Comparison of ENCODE assay signal across 21 cellular contexts in genomic region chr17:13631541-13631940, GRCh38. TPM values are rescaled to one million over a fixed set of nuclear protein-coding genes. Genes with fewer than 3 reads are reported as not detected.
DNase-seq lines count a peak whose midpoint lies in the region; ATAC-seq, FAIRE-seq and TF ChIP-seq lines count a peak whose summit lies in the region.
"Had no signal": no experiment of that assay in that cellular context is flagged by ENCODE, and none has a peak within 500 bp of the region (broad histone marks: within the 10 kb centered on the region; RNA-seq: fewer than 3 reads in every experiment).

No MANE protein-coding gene starts in this region.

- CTCF ChIA-PET in PC-3 (lab: Charles Lee) = no interaction called here

- TF ChIP-seq CTCF in PC-3 (conservative IDR thresholded peaks at IDR 0.05; ENCODE audit: low read depth, low read length) (no peak), bronchial epithelial cell (IDR thresholded peaks at IDR 0.05; ENCODE audit: insufficient read depth, low read length, severe bottlenecking) (no peak)

- H3K4me1 ChIP-seq in PC-3 (ENCODE audit: insufficient read depth, low read length) = peaks cover 17% of the 10 kb centered on the region
- H3K4me1 ChIP-seq: HAP-1 had no signal

- H3K9me3 ChIP-seq in PC-3 (ENCODE audit: low read length) = no peaks in the 10 kb centered on the region
- H3K9me3 ChIP-seq: HAP-1, MG63 had no signal

- H3K36me3 ChIP-seq in PC-3 (ENCODE audit: low read depth, low read length) (no peaks in the 10 kb centered on the region), bronchial epithelial cell (ENCODE audit: control insufficient read depth, insufficient read depth, low read length) (no peaks in the 10 kb centered on the region)
- H3K36me3 ChIP-seq: HAP-1, MG63 had no signal

- no peak overlapping the region for H3K4me2 ChIP-seq in PC-3 (ENCODE audit: low read length)
- H3K4me2 ChIP-seq: GM23338 had no signal

- ATAC-seq in PC-3 (no peak), GM21360 (IDR thresholded peaks at IDR 0.05; ENCODE audit: unreplicated experiment) (no peak)
- ATAC-seq: GM23338, Panc1 had no signal

- DNase-seq in HCEC 1CT (peak; percentile 27), PC-3 (peak; percentile 50), bronchial epithelial cell (ENCODE audit: low read depth) (peak; percentile 47), myocyte (ENCODE audit: low read depth) (peak; percentile 18), MV-4-11 (lab: John Stamatoyannopoulos, UW) (no peak), DMS53 treated with DMSO at 0.1 percent for 48 hours (lab: John Stamatoyannopoulos, UW; ENCODE audit: unreplicated experiment) (no peak)
- DNase-seq in stimulated activated CD4-positive, alpha-beta T cell treated with anti-CD3 and anti-CD28 coated beads, Interleukin-12 subunit alpha, Interleukin-12 subunit beta, amount 100 ng/mL, for 4 hours = no peak
- DNase-seq: Calu3, DND-41, Karpas-422, MG63, NCI-H2029, NCI-H526 treated with DMSO at 0.1 percent for 48 hours, SIG-M5 had no signal

- no peaks in the 10 kb centered on the region for H4K20me1 ChIP-seq in PC-3 (ENCODE audit: low read length)

- FAIRE-seq in bronchial epithelial cell (lab: Jason Lieb, UNC) = no peak
- FAIRE-seq: GM18507 had no signal

- H3K27ac ChIP-seq in PC-3 (ENCODE audit: low read length) = no peak overlapping the region
- H3K27ac ChIP-seq: HL-60, SK-N-MC had no signal

- H3K9me2 ChIP-seq in PC-3 (replicated peaks; ENCODE audit: low read length) = no peaks in the 10 kb centered on the region

- H2AFZ ChIP-seq in PC-3 (ENCODE audit: low read length) = no peak overlapping the region
- H2AFZ ChIP-seq: GM23338 had no signal

- H3K4me3 ChIP-seq in PC-3 (ENCODE audit: low read length) = no peak overlapping the region
- H3K4me3 ChIP-seq in bronchial epithelial cell (ENCODE audit: low read depth, low read length) = no peak overlapping the region
- H3K4me3 ChIP-seq: GM23338, HAP-1, MG63, SK-N-MC had no signal

- H3K9ac ChIP-seq in PC-3 (ENCODE audit: low read length) = no peak overlapping the region

- intact Hi-C loops in PC-3 (cut with micrococcal nuclease) = no loop called here

- POLR2A ChIA-PET in PC-3 (lab: Charles Lee; ENCODE audit: unreplicated experiment) = no interaction called here

- BruUV-seq in PC-3 (replicated peaks; lab: Mats Ljungman, UMichigan) = no TSS peak

- H3K79me2 ChIP-seq in PC-3 (ENCODE audit: low read length) = no peaks in the 10 kb centered on the region

- H3K27me3 ChIP-seq in PC-3 (ENCODE audit: low read length) (no peaks in the 10 kb centered on the region), bronchial epithelial cell (ENCODE audit: control insufficient read depth, insufficient read depth, low read length) (no peaks in the 10 kb centered on the region)
- H3K27me3 ChIP-seq: MG63 had no signal

- H3F3A ChIP-seq in PC-3 (ENCODE audit: low read length, unreplicated experiment) = no peaks in the 10 kb centered on the region

RNA-seq across cellular contexts. Expression of gene HS3ST3A1, which starts 29.8 kb away (rescaled TPM):
- total RNA-seq in PC-3 (2014; rRNA removed) (47.6 and 65.4 TPM in 2 replicates), bronchial epithelial cell (0.13 and 0.53 TPM in 2 replicates), myocyte (6.5 and 9.7 TPM in 2 replicates)
- polyA plus RNA-seq in myocyte (2012) = 3.5 TPM
- total RNA-seq: Calu3 had no signal

Comparison
In these comparisons a context has a peak if more than half of its experiments do, and no peak if none do; other contexts are left out.
1. DNase-seq: peak in HCEC 1CT (single experiment), PC-3 (single experiment), bronchial epithelial cell (single experiment) and myocyte (single experiment); none in stimulated activated CD4-positive, alpha-beta T cell treated with anti-CD3 and anti-CD28 coated beads, Interleukin-12 subunit alpha, Interleukin-12 subunit beta, amount 100 ng/mL, for 4 hours (single experiment), MV-4-11 (single experiment) and DMS53 treated with DMSO at 0.1 percent for 48 hours (single experiment).